Comparison of ENCODE assay signal across 13 cellular contexts in genomic region chr9:137828527-137829259, GRCh38. TPM values are rescaled to one million over a fixed set of nuclear protein-coding genes. Genes with fewer than 3 reads are reported as not detected.
A peak's percentile ranks its signal among the peaks of the same experiment; 100 is the strongest.
DNase-seq lines count a peak whose midpoint lies in the region; ATAC-seq and TF ChIP-seq lines count a peak whose summit lies in the region.
"Had no signal": no experiment of that assay in that cellular context is flagged by ENCODE, and none has a peak within 500 bp of the region (broad histone marks: within the 10 kb centered on the region; RNA-seq: fewer than 3 reads in every experiment).

No MANE protein-coding gene starts in this region.

- no peaks in the 10 kb centered on the region for H3K9me3 ChIP-seq in testis
- H3K9me3 ChIP-seq: adrenal gland had no signal

- no peak overlapping the region for H3K27ac ChIP-seq in testis
- H3K27ac ChIP-seq: adrenal gland had no signal

- H3K4me1 ChIP-seq in testis, result no peaks in the 10 kb centered on the region
- H3K4me1 ChIP-seq: adrenal gland had no signal

- TF ChIP-seq CTCF in fibroblast of mammary gland (conservative IDR thresholded peaks at IDR 0.05; ENCODE audit: control insufficient read depth, insufficient read depth, low read depth, low read length), result no peak
- no peak for TF ChIP-seq CTCF in testis (IDR thresholded peaks at IDR 0.05)

- H3K27me3 ChIP-seq in testis, result no peaks in the 10 kb centered on the region
- H3K27me3 ChIP-seq: adrenal gland had no signal

- no peak for ATAC-seq in HG03095 (IDR thresholded peaks at IDR 0.05; ENCODE audit: unreplicated experiment)
- no peak for ATAC-seq in GM21528 (IDR thresholded peaks at IDR 0.05; ENCODE audit: low FRiP score, unreplicated experiment)
- no peak for ATAC-seq in HG02885 (IDR thresholded peaks at IDR 0.05; ENCODE audit: poor library complexity, unreplicated experiment)
- ATAC-seq: stimulated activated naive B cell treated with anti-CD40 and anti-IgM and Interleukin-4, amounts not matched to agents 10 μg/mL and 1 μg/mL and 100 μg/mL, for 72 hours had no signal

- DNase-seq in stimulated activated CD4-positive, alpha-beta T cell treated with anti-CD3 and anti-CD28 coated beads, Interleukin-2, amount 100 ng/mL, for 24 hours, result peak; percentile 25 to 30
- no peak for DNase-seq in stimulated activated CD4-positive, alpha-beta T cell treated with anti-CD3 and anti-CD28 coated beads, Interleukin-4, amount 100 ng/mL, for 4 hours
- DNase-seq in OCI-M1 (lab: John Stamatoyannopoulos, UW) (peak; percentile 15), fibroblast of mammary gland (ENCODE audit: low read depth) (peak; percentile 12), testis (peak; percentile 47)
- DNase-seq: activated B cell treated with CpG ODN at 0.5 μM for 24 hours; midbrain; stimulated activated naive B cell treated with anti-CD40 and anti-IgM and Interleukin-4, amounts not matched to agents 10 μg/mL and 1 μg/mL and 100 μg/mL, for 72 hours had no signal

- TF ChIP-seq POLR2A in testis (IDR thresholded peaks at IDR 0.05), result no peak

- intact Hi-C loops in testis (cut with DNase I; ENCODE audit: low total_unique reads), result no loop called here

- H3K4me3 ChIP-seq in fibroblast of mammary gland (ENCODE audit: control insufficient read depth, low read depth, low read length) (no peak overlapping the region), testis (no peak overlapping the region)
- H3K4me3 ChIP-seq: adrenal gland, smooth muscle cell had no signal

- WGBS in testis, 2 donors, result 79 to 87% methylated on average over 13 to 21 of the region's 21 CpGs

- no peaks in the 10 kb centered on the region for H3K36me3 ChIP-seq in testis (ENCODE audit: low read depth, missing control alignments)

RNA-seq across cellular contexts. Expression of gene CACNA1B, which starts 48.9 kb away (rescaled TPM):
- 10 to 100 TPM; 11.0 to 15.7 TPM for total RNA-seq in testis
- 7.6 TPM for polyA plus RNA-seq in testis (ENCODE audit: insufficient read depth, low read depth, low replicate concordance)

Comparison
In these comparisons a context has a peak if more than half of its experiments do, and no peak if none do; other contexts are left out.
1. DNase-seq: peak in stimulated activated CD4-positive, alpha-beta T cell treated with anti-CD3 and anti-CD28 coated beads, Interleukin-2, amount 100 ng/mL, for 24 hours (2 of 2), OCI-M1 (single experiment), fibroblast of mammary gland (single experiment) and testis (single experiment); none in stimulated activated CD4-positive, alpha-beta T cell treated with anti-CD3 and anti-CD28 coated beads, Interleukin-4, amount 100 ng/mL, for 4 hours (0 of 2).